In the genomic region with DNA sequence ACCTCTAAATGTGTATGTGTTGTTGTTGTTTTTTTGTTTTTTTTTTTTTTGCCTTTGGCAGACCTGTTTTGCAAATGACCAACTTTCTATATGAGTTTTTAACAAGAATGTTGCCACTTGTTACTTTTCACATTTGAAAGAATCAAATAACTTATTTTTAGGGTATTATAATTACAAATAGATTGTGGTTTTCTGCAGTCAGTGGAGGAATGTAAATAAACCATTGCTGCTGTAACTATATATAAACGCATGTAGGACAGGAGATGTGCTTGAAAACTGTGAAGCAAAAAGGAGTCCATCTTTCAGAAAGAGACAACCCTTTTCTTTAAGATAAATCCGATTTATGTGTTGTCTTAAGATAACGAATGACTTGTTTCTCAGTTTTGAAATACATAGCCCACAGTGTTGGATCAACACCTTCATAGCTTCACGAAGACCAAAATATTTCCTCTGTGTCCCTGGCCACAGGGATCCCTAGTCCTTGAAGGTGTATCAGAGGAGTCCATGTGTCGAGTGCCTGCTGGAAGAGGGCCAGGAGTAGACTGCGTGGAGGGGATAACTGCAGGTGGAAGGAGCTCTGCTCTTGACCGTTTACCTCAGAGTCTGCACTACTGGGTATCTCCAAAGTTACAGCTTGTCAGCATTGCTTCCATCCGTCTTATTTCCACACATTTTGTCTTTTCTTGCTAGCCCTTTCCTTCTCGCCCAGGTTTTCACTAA, we compare ENCODE assay signal across 11 cellular contexts. TPM values are rescaled to one million over a fixed set of nuclear protein-coding genes. Genes with fewer than 3 reads are reported as not detected.
DNase-seq lines count a peak whose midpoint lies in the region; ATAC-seq and TF ChIP-seq lines count a peak whose summit lies in the region.
"Had no signal": no experiment of that assay in that cellular context is flagged by ENCODE, and none has a peak within 500 bp of the region (broad histone marks: within the 10 kb centered on the region; RNA-seq: fewer than 3 reads in every experiment).

No MANE protein-coding gene starts in this region.

- no peaks in the 10 kb centered on the region for H3K9me3 Mint-ChIP-seq in activated naive CD4-positive, alpha-beta T cell treated with anti-CD3 and anti-CD28 coated beads, Interleukin-2, amount 50 U/mL, for 24 hours

- no peak for ATAC-seq in GM21390 (IDR thresholded peaks at IDR 0.05; ENCODE audit: unreplicated experiment)
- ATAC-seq in left lobe of liver = no peak

- no peaks in the 10 kb centered on the region for H3K36me3 ChIP-seq in stomach smooth muscle (ENCODE audit: control insufficient read depth in 2 of 2, insufficient read depth in 2 of 2, low read length in 2 of 2)
- H3K36me3 ChIP-seq: prostate gland had no signal

- peak overlapping the region; percentile 97 for H3K27ac Mint-ChIP-seq in activated naive CD4-positive, alpha-beta T cell treated with anti-CD3 and anti-CD28 coated beads, Interleukin-2, amount 50 U/mL, for 24 hours

- no peak overlapping the region for H3K4me3 Mint-ChIP-seq in activated naive CD4-positive, alpha-beta T cell treated with anti-CD3 and anti-CD28 coated beads, Interleukin-2, amount 50 U/mL, for 24 hours

- no peak for TF ChIP-seq CTCF in choroid plexus epithelial cell (conservative IDR thresholded peaks at IDR 0.05; ENCODE audit: low read depth, low read length)

- DNase-seq in activated naive CD4-positive, alpha-beta T cell (lab: John Stamatoyannopoulos, UW) = no peak
- DNase-seq in NCI-H1105 treated with DMSO at 0.1 percent for 48 hours (lab: John Stamatoyannopoulos, UW) (peak; percentile 35), choroid plexus epithelial cell (ENCODE audit: low read depth) (peak; percentile 29), NCI-H1930 (lab: John Stamatoyannopoulos, UW) (no peak), left lobe of liver (ENCODE audit: low spot score) (no peak)
- DNase-seq: stimulated activated CD4-positive, alpha-beta T cell treated with anti-CD3 and anti-CD28 coated beads, Interleukin-4, amount 100 ng/mL, for 24 hours had no signal

- H3K4me3 ChIP-seq in choroid plexus epithelial cell (ENCODE audit: low read depth, low read length) (no peak overlapping the region), stomach smooth muscle (ENCODE audit: low read length in 2 of 2) (peak overlapping the region in 1 of 2 donors; percentile 17)
- H3K4me3 ChIP-seq: prostate gland had no signal

- peaks cover 43% of the 10 kb centered on the region for H3K4me1 ChIP-seq in stomach smooth muscle (ENCODE audit: control insufficient read depth, insufficient read depth, low read length)
- H3K4me1 ChIP-seq: prostate gland had no signal

- peaks cover 78% of the 10 kb centered on the region for H3K4me1 Mint-ChIP-seq in activated naive CD4-positive, alpha-beta T cell treated with anti-CD3 and anti-CD28 coated beads, Interleukin-2, amount 50 U/mL, for 24 hours

- peaks cover 3% of the 10 kb centered on the region for H3K36me3 Mint-ChIP-seq in activated naive CD4-positive, alpha-beta T cell treated with anti-CD3 and anti-CD28 coated beads, Interleukin-2, amount 50 U/mL, for 24 hours

- no peaks in the 10 kb centered on the region for H3K27me3 ChIP-seq in stomach smooth muscle (ENCODE audit: control insufficient read depth in 1 of 2, insufficient read depth in 2 of 2, low read length in 2 of 2)

- H3K9ac ChIP-seq in stomach smooth muscle (ENCODE audit: low read length in 2 of 2) = no peak overlapping the region

- H3K9me3 ChIP-seq in stomach smooth muscle (ENCODE audit: control insufficient read depth in 2 of 2, low read length in 2 of 2) = no peaks in the 10 kb centered on the region
- H3K9me3 ChIP-seq: prostate gland had no signal

- peak overlapping the region; percentile 3 for H3K27ac ChIP-seq in stomach smooth muscle (ENCODE audit: low read length)
- H3K27ac ChIP-seq: epithelial cell of prostate, prostate gland had no signal

- no peaks in the 10 kb centered on the region for H3K27me3 Mint-ChIP-seq in activated naive CD4-positive, alpha-beta T cell treated with anti-CD3 and anti-CD28 coated beads, Interleukin-2, amount 50 U/mL, for 24 hours

RNA-seq across cellular contexts. Expression of gene TNRC6B, which starts 24.7 kb away (rescaled TPM):
- 29.0 TPM for total RNA-seq in left lobe of liver

Comparison
In these comparisons a context has a peak if more than half of its experiments do, and no peak if none do; other contexts are left out.
1. DNase-seq: peak in NCI-H1105 treated with DMSO at 0.1 percent for 48 hours (single experiment) and choroid plexus epithelial cell (single experiment); none in activated naive CD4-positive, alpha-beta T cell (0 of 4), NCI-H1930 (0 of 2) and left lobe of liver (single experiment).